ENCODE assay signal across 1 cellular context in genomic region chr6:43849844-43850243, GRCh38.
TF ChIP-seq lines count a peak whose summit lies in the region.

No MANE protein-coding gene starts in this region.

TF ChIP-seq in IMR-90, 13 proteins besides CTCF, POLR2A, EP300 and RAD21 (continued from another document):
- TF ChIP-seq MXI1 (IDR thresholded peaks at IDR 0.05; ENCODE audit: borderline replicate concordance, low read depth, low read length) = no peak
- no peak for TF ChIP-seq RCOR1 (IDR thresholded peaks at IDR 0.05; ENCODE audit: insufficient replicate concordance, low read length)
- TF ChIP-seq NFE2L2 (IDR thresholded peaks at IDR 0.05; ENCODE audit: low read depth, low read length) = no peak
- TF ChIP-seq CHD1 (IDR thresholded peaks at IDR 0.05; ENCODE audit: low read depth, low read length) = no peak
- no peak for TF ChIP-seq FOS (IDR thresholded peaks at IDR 0.05; ENCODE audit: low read depth, low read length)
- TF ChIP-seq MAZ (IDR thresholded peaks at IDR 0.05; ENCODE audit: borderline replicate concordance, low read depth, low read length) = no peak
- no peak for TF ChIP-seq CEBPB (IDR thresholded peaks at IDR 0.05; ENCODE audit: low read depth, low read length)
- no peak for TF ChIP-seq RFX5 (IDR thresholded peaks at IDR 0.05; ENCODE audit: low read depth, low read length)
- TF ChIP-seq SMC3 (IDR thresholded peaks at IDR 0.05; ENCODE audit: low read depth, low read length) = no peak
